20 cellular contexts compared by ENCODE assay signal in the genomic region with DNA sequence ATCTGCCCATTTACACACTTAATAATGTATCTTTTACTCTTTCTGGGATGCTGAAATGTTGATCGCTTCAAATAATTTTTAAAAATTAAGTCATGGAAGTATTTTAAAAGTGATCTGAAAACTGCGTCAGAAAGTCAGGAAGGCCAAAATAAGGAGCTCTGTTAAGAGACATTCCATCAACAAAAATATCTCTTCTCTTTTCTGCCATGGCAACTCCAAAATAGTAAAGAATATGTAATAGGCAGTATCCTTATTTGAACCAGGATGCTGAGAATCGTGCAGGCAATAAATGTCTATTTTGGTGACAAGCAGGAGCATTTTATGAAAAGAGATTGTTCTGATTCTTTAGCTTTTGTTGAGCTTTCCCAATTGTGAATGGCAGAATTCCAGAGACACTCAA.
"Had no signal": no experiment of that assay in that cellular context is flagged by ENCODE, and none has a peak within 500 bp of the region (broad histone marks: within the 10 kb centered on the region; RNA-seq: fewer than 3 reads in every experiment).

No MANE protein-coding gene starts in this region.

- H3K79me2 ChIP-seq: parathyroid adenoma had no signal

- H3K27ac Mint-ChIP-seq: activated T-cell treated with anti-CD3 and anti-CD28 coated beads, Interleukin-2, amount 50 U/mL, for 72 hours; effector memory CD8-positive, alpha-beta T cell; neural progenitor cell; stimulated activated memory B cell treated with anti-CD40 and anti-IgM and Interleukin-4, amounts not matched to agents 10 μg/mL and 1 μg/mL and 100 μg/mL, for 72 hours; T-helper 17 cell had no signal

- H3K4me1 Mint-ChIP-seq: stimulated activated memory B cell treated with anti-CD40 and anti-IgM and Interleukin-4, amounts not matched to agents 10 μg/mL and 1 μg/mL and 100 μg/mL, for 72 hours; T-helper 17 cell had no signal

- H3K27ac ChIP-seq: cardiac muscle cell, foreskin keratinocyte, neural progenitor cell, parathyroid adenoma, thyroid gland, vagina, VCaP had no signal

- H3K9ac ChIP-seq: neural progenitor cell, parathyroid adenoma had no signal

- H3K4me3 ChIP-seq: cardiac muscle cell, neural progenitor cell, spleen, thyroid gland, vagina had no signal

- FAIRE-seq: keratinocyte had no signal

- H3K36me3 Mint-ChIP-seq: neural progenitor cell; stimulated activated memory B cell treated with anti-CD40 and anti-IgM and Interleukin-4, amounts not matched to agents 10 μg/mL and 1 μg/mL and 100 μg/mL, for 72 hours had no signal

- H3K36me3 ChIP-seq: cardiac muscle cell, neural progenitor cell, spleen, thyroid gland, vagina had no signal

- H3K4me3 Mint-ChIP-seq: activated T-cell treated with anti-CD3 and anti-CD28 coated beads, Interleukin-2, amount 50 U/mL, for 72 hours; effector memory CD8-positive, alpha-beta T cell; neural progenitor cell; stimulated activated memory B cell treated with anti-CD40 and anti-IgM and Interleukin-4, amounts not matched to agents 10 μg/mL and 1 μg/mL and 100 μg/mL, for 72 hours; T-helper 17 cell had no signal

- H3K9me3 ChIP-seq: thyroid gland, vagina had no signal

- H3K27me3 ChIP-seq: cardiac muscle cell, foreskin keratinocyte, neural progenitor cell, spleen, thyroid gland, vagina had no signal

- H3K4me2 ChIP-seq: neural progenitor cell had no signal

- H3K27me3 Mint-ChIP-seq: T-helper 17 cell had no signal

- H2AFZ ChIP-seq: neural progenitor cell, parathyroid adenoma had no signal

- H3K9me3 Mint-ChIP-seq: effector memory CD8-positive, alpha-beta T cell; neural progenitor cell had no signal

- ATAC-seq: activated T-cell treated with anti-CD3 and anti-CD28 coated beads, Interleukin-2, amount 50 U/mL, for 72 hours; effector memory CD8-positive, alpha-beta T cell; foreskin keratinocyte; left lobe of liver; stimulated activated memory B cell treated with anti-CD40 and anti-IgM and Interleukin-4, amounts not matched to agents 10 μg/mL and 1 μg/mL and 100 μg/mL, for 72 hours; T-helper 17 cell had no signal

- H3K4me1 ChIP-seq: foreskin keratinocyte, neural progenitor cell, parathyroid adenoma, spleen, thyroid gland, vagina had no signal

- DNase-seq: activated CD4-positive, alpha-beta T cell treated with anti-CD3 and anti-CD28 coated beads for 1 hour; activated effector memory CD4-positive, alpha-beta T cell treated with anti-CD3 and anti-CD28 coated beads, Interleukin-2, amount 50 U/mL, for 16 hours; activated naive CD4-positive, alpha-beta T cell treated with anti-CD3 and anti-CD28 coated beads, Interleukin-2, amount 50 U/mL, for 16 hours; activated T-cell treated with anti-CD3 and anti-CD28 coated beads, Interleukin-2, amount 50 U/mL, for 72 hours; effector memory CD8-positive, alpha-beta T cell; foreskin keratinocyte; hypothalamus; midbrain; spleen; stimulated activated CD4-positive, alpha-beta T cell treated with anti-CD3 and anti-CD28 coated beads, Interleukin-4, amount 100 ng/mL, for 4 hours; T-helper 17 cell; thyroid gland had no signal
